13 cellular contexts compared by ENCODE assay signal in genomic region chr10:84397735-84398144, GRCh38.
DNase-seq lines count a peak whose midpoint lies in the region; ATAC-seq and TF ChIP-seq lines count a peak whose summit lies in the region.
"Had no signal": no experiment of that assay in that cellular context is flagged by ENCODE, and none has a peak within 500 bp of the region (broad histone marks: within the 10 kb centered on the region; RNA-seq: fewer than 3 reads in every experiment).

No MANE protein-coding gene starts in this region.

- H3K27me3 ChIP-seq in WERI-Rb-1 (ENCODE audit: insufficient read depth, low read depth, severe bottlenecking) (no peaks in the 10 kb centered on the region), suprapubic skin (no peaks in the 10 kb centered on the region)
- H3K27me3 ChIP-seq: colonic mucosa, heart left ventricle had no signal

- H3K4me1 ChIP-seq in suprapubic skin, result peaks cover 27% of the 10 kb centered on the region

- H3K27ac ChIP-seq in WERI-Rb-1, result peak overlapping the region; percentile 59; the same call in 1 of the 2 replicates
- H3K27ac ChIP-seq in suprapubic skin, result peak overlapping the region; percentile 34
- H3K27ac ChIP-seq: colonic mucosa, heart left ventricle had no signal

- H3K36me3 ChIP-seq in WERI-Rb-1 (no peaks in the 10 kb centered on the region), suprapubic skin (no peaks in the 10 kb centered on the region)
- H3K36me3 ChIP-seq: colonic mucosa had no signal

- H3K4me3 ChIP-seq in WERI-Rb-1 (ENCODE audit: low read depth, low read length) (no peak overlapping the region), suprapubic skin (no peak overlapping the region), foreskin fibroblast (ENCODE audit: low read depth in 1 of 2, low read length in 2 of 2) (no peak overlapping the region)
- H3K4me3 ChIP-seq: colonic mucosa, heart left ventricle had no signal

- ATAC-seq in GM21381 (IDR thresholded peaks at IDR 0.05; ENCODE audit: unreplicated experiment) (peak; percentile 74), HG02973 (IDR thresholded peaks at IDR 0.05; ENCODE audit: unreplicated experiment) (peak; percentile 56), GM18870 (IDR thresholded peaks at IDR 0.05; ENCODE audit: unreplicated experiment) (no peak)
- ATAC-seq: heart left ventricle had no signal

- TF ChIP-seq CTCF in WERI-Rb-1 (IDR thresholded peaks at IDR 0.05; ENCODE audit: low read depth, low read length) (no peak), suprapubic skin (IDR thresholded peaks at IDR 0.05) (no peak), foreskin fibroblast (IDR thresholded peaks at IDR 0.05; ENCODE audit: low read depth, low read length) (no peak)

- 36% methylated on average over 2 of the region's 2 CpGs for WGBS in suprapubic skin

- DNase-seq in WERI-Rb-1 (no peak), suprapubic skin (ENCODE audit: low spot score in 2 of 2) (no peak), foreskin fibroblast (no peak), DMS53 treated with DMSO at 0.1 percent for 48 hours (lab: John Stamatoyannopoulos, UW; ENCODE audit: unreplicated experiment) (no peak)
- DNase-seq: activated effector memory CD4-positive, alpha-beta T cell treated with Interleukin-2 at 50 U/mL for 16 hours; colonic mucosa; DMS79; heart left ventricle; mesenchymal stem cell; right cardiac atrium had no signal

- H3K9me3 ChIP-seq in WERI-Rb-1 (ENCODE audit: severe bottlenecking), result peaks cover 6% of the 10 kb centered on the region
- H3K9me3 ChIP-seq in suprapubic skin, result no peaks in the 10 kb centered on the region
- H3K9me3 ChIP-seq: colonic mucosa had no signal

- TF ChIP-seq EP300 in suprapubic skin (IDR thresholded peaks at IDR 0.05), result no peak

- TF ChIP-seq POLR2A in suprapubic skin (IDR thresholded peaks at IDR 0.05), result no peak
